9 cellular contexts compared by ENCODE assay signal in the genomic region with DNA sequence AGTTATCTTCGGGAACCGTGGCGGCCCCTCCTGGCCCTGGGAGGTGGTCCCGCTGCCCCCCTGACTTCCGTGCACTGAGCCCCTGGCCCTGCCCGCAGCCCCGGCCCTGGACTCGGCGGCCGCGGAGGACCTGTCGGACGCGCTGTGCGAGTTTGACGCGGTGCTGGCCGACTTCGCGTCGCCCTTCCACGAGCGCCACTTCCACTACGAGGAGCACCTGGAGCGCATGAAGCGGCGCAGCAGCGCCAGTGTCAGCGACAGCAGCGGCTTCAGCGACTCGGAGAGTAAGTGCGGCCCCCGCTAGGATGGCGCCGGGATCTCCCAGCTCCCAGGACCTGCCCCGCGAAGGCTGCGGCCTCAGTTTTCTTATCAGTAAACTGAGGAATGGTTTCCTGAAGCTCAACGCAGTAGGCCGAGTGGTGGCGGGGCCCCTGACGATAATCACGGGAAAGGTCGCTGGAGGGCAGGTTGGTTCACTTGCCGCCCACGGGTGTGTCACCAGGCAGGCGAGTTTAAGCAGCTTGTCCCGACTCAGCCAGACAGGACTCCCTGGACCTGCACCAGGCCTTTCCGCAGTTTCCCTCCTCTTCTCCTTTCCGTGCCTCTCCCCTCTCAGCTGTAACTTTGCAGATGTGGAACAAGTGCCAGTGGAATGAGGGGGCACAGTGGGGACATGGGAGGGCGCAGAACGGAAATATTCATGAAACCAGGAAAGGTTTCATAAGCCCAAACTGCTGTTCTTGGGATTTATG. TPM values are rescaled to one million over a fixed set of nuclear protein-coding genes. Genes with fewer than 3 reads are reported as not detected.
DNase-seq lines count a peak whose midpoint lies in the region; ATAC-seq, FAIRE-seq and TF ChIP-seq lines count a peak whose summit lies in the region.
"Had no signal": no experiment of that assay in that cellular context is flagged by ENCODE, and none has a peak within 500 bp of the region (broad histone marks: within the 10 kb centered on the region; RNA-seq: fewer than 3 reads in every experiment).

No MANE protein-coding gene starts in this region.

- H3K9ac ChIP-seq in endothelial cell of umbilical vein (replicated peaks; ENCODE audit: extremely low read depth, insufficient read depth, low read length) (peak overlapping the region; percentile 84), mucosa of rectum (ENCODE audit: low read depth in 1 of 2, low read length in 2 of 2) (peak overlapping the region; percentile 63 to 69)

- H3K9me3 ChIP-seq in endothelial cell of umbilical vein (replicated peaks; ENCODE audit: control insufficient read depth, insufficient read depth, low read length) (no peaks in the 10 kb centered on the region), mucosa of rectum (ENCODE audit: control insufficient read depth in 2 of 2, low read length in 2 of 2) (no peaks in the 10 kb centered on the region)

- dilution Hi-C loops in endothelial cell of umbilical vein (cut with MboI; ENCODE audit: extremely low pct_ligation_motif_present, low sequenced_read_pairs): no loop called here

- peak overlapping the region; percentile 75 for H3K4me3 Mint-ChIP-seq in activated CD8-positive, alpha-beta T cell treated with anti-CD3 and anti-CD28 coated beads, Interleukin-2, amount 10 ng/mL, durations not matched to agents 7 days and 5 days
- H3K4me3 Mint-ChIP-seq in stimulated activated naive CD8-positive, alpha-beta T cell treated with anti-CD3 and anti-CD28 coated beads, Interleukin-15, amount 100 ng/mL, for 72 hours: peak overlapping the region; percentile 80 to 86

- H3K4me3 ChIP-seq in endothelial cell of umbilical vein (replicated peaks in 1 of 3; ENCODE audit: insufficient read depth in 1 of 3, low read depth in 1 of 3, low read length in 3 of 3) (peak overlapping the region; percentile 56 to 90 (median 66)), mucosa of rectum (ENCODE audit: low read length in 2 of 2) (peak overlapping the region; percentile 68 to 75)

- H3K27ac ChIP-seq in endothelial cell of umbilical vein (ENCODE audit: insufficient read depth, low read depth, low read length): peak overlapping the region; percentile 49
- peak overlapping the region; percentile 28 to 43 for H3K27ac ChIP-seq in mucosa of rectum (ENCODE audit: low read depth in 2 of 2, low read length in 2 of 2)

- peak overlapping the region; percentile 45 for H3K4me2 ChIP-seq in endothelial cell of umbilical vein (ENCODE audit: insufficient read depth, low read length)

- H3K27me3 Mint-ChIP-seq in activated CD8-positive, alpha-beta T cell treated with anti-CD3 and anti-CD28 coated beads, Interleukin-2, amount 10 ng/mL, durations not matched to agents 7 days and 5 days (ENCODE audit: low read depth): peaks cover 18% of the 10 kb centered on the region
- peaks cover 15% of the 10 kb centered on the region for H3K27me3 Mint-ChIP-seq in stimulated activated naive CD8-positive, alpha-beta T cell treated with anti-CD3 and anti-CD28 coated beads, Interleukin-15, amount 100 ng/mL, for 72 hours

- FAIRE-seq in endothelial cell of umbilical vein (lab: Jason Lieb, UNC): peak; percentile 65
- FAIRE-seq: A204.1 had no signal

- H4K20me1 ChIP-seq in endothelial cell of umbilical vein (replicated peaks; ENCODE audit: control insufficient read depth, extremely low read depth, insufficient read depth, low read length): peaks cover 2% of the 10 kb centered on the region

- H3K79me2 ChIP-seq in endothelial cell of umbilical vein (ENCODE audit: control insufficient read depth, insufficient read depth, low read length): peaks cover 12% of the 10 kb centered on the region

- H3K36me3 ChIP-seq in endothelial cell of umbilical vein (ENCODE audit: control insufficient read depth in 2 of 2, extremely low read depth in 1 of 2, insufficient read depth in 2 of 2, low read length in 2 of 2): peaks cover 2 to 5% of the 10 kb centered on the region in 2 experiments
- no peaks in the 10 kb centered on the region for H3K36me3 ChIP-seq in mucosa of rectum (ENCODE audit: control insufficient read depth in 2 of 2, insufficient read depth in 2 of 2, low read length in 2 of 2)

- H3K9me1 ChIP-seq in endothelial cell of umbilical vein (replicated peaks; ENCODE audit: control insufficient read depth, extremely low read depth, insufficient read depth, low read length): no peaks in the 10 kb centered on the region

- peak; percentile 14 for ATAC-seq in activated CD8-positive, alpha-beta T cell treated with anti-CD3 and anti-CD28 coated beads, Interleukin-2, amount 10 ng/mL, durations not matched to agents 7 days and 5 days
- peak; percentile 16 for ATAC-seq in stimulated activated naive CD8-positive, alpha-beta T cell treated with anti-CD3 and anti-CD28 coated beads, Interleukin-15, amount 100 ng/mL, for 72 hours

- peaks cover 11 to 12% of the 10 kb centered on the region in 2 experiments for H3K27me3 ChIP-seq in endothelial cell of umbilical vein (ENCODE audit: control insufficient read depth in 2 of 2, insufficient read depth in 2 of 2, low read length in 2 of 2)
- H3K27me3 ChIP-seq in mucosa of rectum (ENCODE audit: control insufficient read depth in 2 of 2, insufficient read depth in 2 of 2, low read length in 2 of 2): peaks cover 9 to 25% of the 10 kb centered on the region in 2 donors

- BruUV-seq in endothelial cell of umbilical vein (replicated peaks; lab: Mats Ljungman, UMichigan): no TSS peak

- DNase-seq in DMS53 (lab: John Stamatoyannopoulos, UW) (peak; percentile 66), DMS53 treated with DMSO at 0.1 percent for 48 hours (lab: John Stamatoyannopoulos, UW; ENCODE audit: unreplicated experiment) (no peak), HuH-7.5 (ENCODE audit: low spot score) (peak; percentile 31), endothelial cell of umbilical vein (ENCODE audit: low read depth, low spot score) (peak; percentile 52), NCI-H187 (lab: John Stamatoyannopoulos, UW) (no peak)
- DNase-seq in activated CD8-positive, alpha-beta T cell treated with anti-CD3 and anti-CD28 coated beads, Interleukin-2, amount 10 ng/mL, durations not matched to agents 7 days and 5 days: peak; percentile 60
- DNase-seq in stimulated activated naive CD8-positive, alpha-beta T cell treated with anti-CD3 and anti-CD28 coated beads, Interleukin-15, amount 100 ng/mL, for 72 hours: peak; percentile 56 to 58

- CTCF ChIA-PET in activated CD8-positive, alpha-beta T cell treated with anti-CD3 and anti-CD28 coated beads, Interleukin-2, amount 10 ng/mL, durations not matched to agents 7 days and 5 days (lab: Charles Lee): interaction anchor here (0.7 to 6.0 kb wide), 38 partner anchors 9 to 617 kb away, joined by 3 to 104 read pairs (median 4); no protein-coding TSS in a partner anchor
- CTCF ChIA-PET in endothelial cell of umbilical vein (lab: Charles Lee): interaction anchor here (1.0 to 5.7 kb wide), 7 partner anchors 9 to 194 kb away, joined by 3 to 97 read pairs (median 6); no protein-coding TSS in a partner anchor

- peak overlapping the region; percentile 92 for H2AFZ ChIP-seq in endothelial cell of umbilical vein (ENCODE audit: low read depth, low read length)

- no peak for TF ChIP-seq CTCF in endothelial cell of umbilical vein (IDR thresholded peaks at IDR 0.05; ENCODE audit: extremely low read depth in 1 of 2, insufficient read depth in 1 of 2, low read depth in 1 of 2, low read length in 2 of 2)

- peak overlapping the region; percentile 74 for H3K27ac Mint-ChIP-seq in activated CD8-positive, alpha-beta T cell treated with anti-CD3 and anti-CD28 coated beads, Interleukin-2, amount 10 ng/mL, durations not matched to agents 7 days and 5 days
- peak overlapping the region; percentile 55 to 90 for H3K27ac Mint-ChIP-seq in stimulated activated naive CD8-positive, alpha-beta T cell treated with anti-CD3 and anti-CD28 coated beads, Interleukin-15, amount 100 ng/mL, for 72 hours

- H3K4me1 ChIP-seq in endothelial cell of umbilical vein (ENCODE audit: control insufficient read depth, extremely low read depth, insufficient read depth, low read length) (peaks cover 24% of the 10 kb centered on the region), mucosa of rectum (ENCODE audit: control insufficient read depth in 2 of 2, insufficient read depth in 2 of 2, low read length in 2 of 2) (peaks cover 10 to 16% of the 10 kb centered on the region in 2 donors)

- no peaks in the 10 kb centered on the region for H3K9me3 Mint-ChIP-seq in activated CD8-positive, alpha-beta T cell treated with anti-CD3 and anti-CD28 coated beads, Interleukin-2, amount 10 ng/mL, durations not matched to agents 7 days and 5 days (ENCODE audit: insufficient read depth)
- H3K9me3 Mint-ChIP-seq in stimulated activated naive CD8-positive, alpha-beta T cell treated with anti-CD3 and anti-CD28 coated beads, Interleukin-15, amount 100 ng/mL, for 72 hours: peaks cover 0 to 9% of the 10 kb centered on the region in 2 donors

- intact Hi-C loops in endothelial cell of umbilical vein (cut with micrococcal nuclease): loop anchor here (5.0 kb wide), 1 partner anchor 589 kb away; the partner anchor contains the start of gene DGKH

- H3K36me3 Mint-ChIP-seq in activated CD8-positive, alpha-beta T cell treated with anti-CD3 and anti-CD28 coated beads, Interleukin-2, amount 10 ng/mL, durations not matched to agents 7 days and 5 days (ENCODE audit: low read depth): peaks cover 22% of the 10 kb centered on the region

- POLR2A ChIA-PET in activated CD8-positive, alpha-beta T cell treated with anti-CD3 and anti-CD28 coated beads, Interleukin-2, amount 10 ng/mL, durations not matched to agents 7 days and 5 days (lab: Charles Lee): interaction anchor here (0.7 to 2.1 kb wide), 9 partner anchors 12 to 661 kb away, joined by 3 to 9 read pairs (median 4); no protein-coding TSS in a partner anchor
- POLR2A ChIA-PET in endothelial cell of umbilical vein (lab: Charles Lee): no interaction called here

- H3K4me1 Mint-ChIP-seq in activated CD8-positive, alpha-beta T cell treated with anti-CD3 and anti-CD28 coated beads, Interleukin-2, amount 10 ng/mL, durations not matched to agents 7 days and 5 days (ENCODE audit: low read depth): peaks cover 49% of the 10 kb centered on the region
- peaks cover 59% of the 10 kb centered on the region for H3K4me1 Mint-ChIP-seq in stimulated activated naive CD8-positive, alpha-beta T cell treated with anti-CD3 and anti-CD28 coated beads, Interleukin-15, amount 100 ng/mL, for 72 hours

- no peak for TF ChIP-seq POLR2A in endothelial cell of umbilical vein (IDR thresholded peaks at IDR 0.05; ENCODE audit: low read depth, low read length)

RNA-seq across cellular contexts. Expression of gene RGCC, which starts 1.0 kb away (rescaled TPM):
- 10 to 100 TPM; 23.8 to 23.9 TPM for total RNA-seq in activated CD8-positive, alpha-beta T cell treated with anti-CD3 and anti-CD28 coated beads, Interleukin-2, amount 10 ng/mL, durations not matched to agents 7 days and 5 days
- 138 and 148 TPM in 2 replicates for total RNA-seq in endothelial cell of umbilical vein
- 95.0 and 112 TPM in 2 replicates for polyA plus RNA-seq in endothelial cell of umbilical vein
- polyA plus RNA-seq in endothelial cell of umbilical vein (2011; cell fraction: cytosol; rRNA removed): 82.8 and 96.8 TPM in 2 replicates
- polyA plus RNA-seq in endothelial cell of umbilical vein (2011; cell fraction: nucleus; rRNA removed): 74.3 and 90.8 TPM in 2 replicates
- polyA plus RNA-seq in endothelial cell of umbilical vein (2012): 46.5 and 55.3 TPM in 2 replicates
- 28.0 and 34.8 TPM in 2 replicates for polyA minus RNA-seq in endothelial cell of umbilical vein
- polyA minus RNA-seq in endothelial cell of umbilical vein (2011; cell fraction: cytosol; rRNA and poly(A)+ RNA removed): not detected
- 24.9 and 26.2 TPM in 2 replicates for polyA minus RNA-seq in endothelial cell of umbilical vein (2011; cell fraction: nucleus; rRNA and poly(A)+ RNA removed)

Comparison
In these comparisons a context has a peak if more than half of its experiments do, and no peak if none do; other contexts are left out.
1. DNase-seq: peak in DMS53 (single experiment), HuH-7.5 (single experiment), activated CD8-positive, alpha-beta T cell treated with anti-CD3 and anti-CD28 coated beads, Interleukin-2, amount 10 ng/mL, durations not matched to agents 7 days and 5 days (single experiment), endothelial cell of umbilical vein (single experiment) and stimulated activated naive CD8-positive, alpha-beta T cell treated with anti-CD3 and anti-CD28 coated beads, Interleukin-15, amount 100 ng/mL, for 72 hours (2 of 2); none in DMS53 treated with DMSO at 0.1 percent for 48 hours (single experiment) and NCI-H187 (0 of 2).